In the genomic region with DNA sequence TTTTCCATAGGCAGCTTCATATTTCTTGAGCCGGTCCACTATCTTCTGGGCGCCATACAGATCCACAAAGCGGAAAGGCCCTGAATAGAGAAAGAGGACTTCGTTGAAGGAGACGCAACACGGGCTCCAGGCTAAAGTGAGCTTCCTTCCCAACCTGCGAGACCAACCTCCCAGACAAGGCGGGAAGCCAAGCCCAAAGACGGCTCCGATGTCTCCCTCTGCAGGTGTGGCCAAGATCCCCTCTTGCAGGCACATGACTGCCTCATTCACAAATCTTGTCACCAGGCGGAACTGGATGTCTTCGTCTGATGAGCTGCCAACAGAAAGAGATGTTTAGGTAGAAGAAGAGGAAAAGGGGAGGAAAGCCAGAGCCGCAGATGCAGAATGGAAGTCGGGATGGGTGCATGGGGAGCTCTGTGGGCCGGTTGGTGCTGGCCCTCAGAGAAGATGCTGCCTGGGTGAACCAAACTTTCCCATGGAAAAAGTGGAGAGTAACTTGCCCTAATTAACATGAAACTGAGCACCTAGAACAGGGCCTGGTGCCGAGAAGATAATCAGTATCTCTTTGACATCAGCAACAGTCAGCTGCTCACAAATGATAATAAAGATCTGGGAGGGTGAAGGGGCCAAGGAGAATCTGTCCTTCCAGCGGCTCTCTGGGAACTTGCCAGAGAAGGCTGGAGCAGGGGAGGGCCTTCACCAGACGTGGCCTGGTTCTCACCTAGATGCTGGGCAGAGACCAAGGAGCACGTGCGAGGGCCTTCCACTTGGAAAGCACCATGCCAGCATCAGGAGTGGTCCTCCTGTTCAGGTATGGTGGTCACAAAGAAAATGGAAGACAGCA, we compare ENCODE assay signal across 1 cellular context.
TF ChIP-seq lines count a peak whose summit lies in the region.

No MANE protein-coding gene starts in this region.

TF ChIP-seq in WTC11, 78 proteins besides CTCF, POLR2A, EP300 and RAD21 (continued from another document):
- no peak for TF ChIP-seq ZNF532 (CRISPR knock-in tag; IDR thresholded peaks at IDR 0.05; ENCODE audit: borderline replicate concordance)
- no peak for TF ChIP-seq ZNF396 (CRISPR knock-in tag; IDR thresholded peaks at IDR 0.05; ENCODE audit: borderline replicate concordance)
- no peak for TF ChIP-seq IRF2 (CRISPR knock-in tag; IDR thresholded peaks at IDR 0.05; ENCODE audit: borderline replicate concordance, low read depth)
- no peak for TF ChIP-seq NR1H2 (CRISPR knock-in tag; IDR thresholded peaks at IDR 0.05)
- TF ChIP-seq, protein P1, sequence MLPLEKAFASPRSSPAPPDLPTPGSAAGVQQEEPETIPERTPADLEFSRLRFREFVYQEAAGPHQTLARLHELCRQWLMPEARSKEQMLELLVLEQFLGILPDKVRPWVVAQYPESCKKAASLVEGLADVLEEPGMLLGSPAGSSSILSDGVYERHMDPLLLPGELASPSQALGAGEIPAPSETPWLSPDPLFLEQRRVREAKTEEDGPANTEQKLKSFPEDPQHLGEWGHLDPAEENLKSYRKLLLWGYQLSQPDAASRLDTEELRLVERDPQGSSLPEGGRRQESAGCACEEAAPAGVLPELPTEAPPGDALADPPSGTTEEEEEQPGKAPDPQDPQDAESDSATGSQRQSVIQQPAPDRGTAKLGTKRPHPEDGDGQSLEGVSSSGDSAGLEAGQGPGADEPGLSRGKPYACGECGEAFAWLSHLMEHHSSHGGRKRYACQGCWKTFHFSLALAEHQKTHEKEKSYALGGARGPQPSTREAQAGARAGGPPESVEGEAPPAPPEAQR (CRISPR knock-in tag; IDR thresholded peaks at IDR 0.05) = no peak
- TF ChIP-seq ZNF138 (CRISPR knock-in tag; conservative IDR thresholded peaks at IDR 0.05) = no peak
- no peak for TF ChIP-seq TEAD4 (CRISPR knock-in tag; IDR thresholded peaks at IDR 0.05)
- no peak for TF ChIP-seq ZNF219 (CRISPR knock-in tag; IDR thresholded peaks at IDR 0.05; ENCODE audit: borderline replicate concordance)
- no peak for TF ChIP-seq JUN (CRISPR knock-in tag; IDR thresholded peaks at IDR 0.05)
- no peak for TF ChIP-seq CDX4 (CRISPR knock-in tag; IDR thresholded peaks at IDR 0.05; ENCODE audit: borderline replicate concordance)
- TF ChIP-seq E2F1 (CRISPR knock-in tag; IDR thresholded peaks at IDR 0.05) = no peak
- TF ChIP-seq, protein P2, sequence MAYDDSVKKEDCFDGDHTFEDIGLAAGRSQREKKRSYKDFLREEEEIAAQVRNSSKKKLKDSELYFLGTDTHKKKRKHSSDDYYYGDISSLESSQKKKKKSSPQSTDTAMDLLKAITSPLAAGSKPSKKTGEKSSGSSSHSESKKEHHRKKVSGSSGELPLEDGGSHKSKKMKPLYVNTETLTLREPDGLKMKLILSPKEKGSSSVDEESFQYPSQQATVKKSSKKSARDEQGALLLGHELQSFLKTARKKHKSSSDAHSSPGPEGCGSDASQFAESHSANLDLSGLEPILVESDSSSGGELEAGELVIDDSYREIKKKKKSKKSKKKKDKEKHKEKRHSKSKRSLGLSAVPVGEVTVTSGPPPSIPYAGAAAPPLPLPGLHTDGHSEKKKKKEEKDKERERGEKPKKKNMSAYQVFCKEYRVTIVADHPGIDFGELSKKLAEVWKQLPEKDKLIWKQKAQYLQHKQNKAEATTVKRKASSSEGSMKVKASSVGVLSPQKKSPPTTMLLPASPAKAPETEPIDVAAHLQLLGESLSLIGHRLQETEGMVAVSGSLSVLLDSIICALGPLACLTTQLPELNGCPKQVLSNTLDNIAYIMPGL (CRISPR knock-in tag; IDR thresholded peaks at IDR 0.05) = no peak
- TF ChIP-seq FOXJ3 (CRISPR knock-in tag; IDR thresholded peaks at IDR 0.05; ENCODE audit: borderline replicate concordance) = no peak
- TF ChIP-seq ZNF232 (CRISPR knock-in tag; IDR thresholded peaks at IDR 0.05) = no peak
- no peak for TF ChIP-seq NFATC4 (CRISPR knock-in tag; IDR thresholded peaks at IDR 0.05)
- TF ChIP-seq MYBL2 (CRISPR knock-in tag; IDR thresholded peaks at IDR 0.05) = no peak
- TF ChIP-seq, protein P3, sequence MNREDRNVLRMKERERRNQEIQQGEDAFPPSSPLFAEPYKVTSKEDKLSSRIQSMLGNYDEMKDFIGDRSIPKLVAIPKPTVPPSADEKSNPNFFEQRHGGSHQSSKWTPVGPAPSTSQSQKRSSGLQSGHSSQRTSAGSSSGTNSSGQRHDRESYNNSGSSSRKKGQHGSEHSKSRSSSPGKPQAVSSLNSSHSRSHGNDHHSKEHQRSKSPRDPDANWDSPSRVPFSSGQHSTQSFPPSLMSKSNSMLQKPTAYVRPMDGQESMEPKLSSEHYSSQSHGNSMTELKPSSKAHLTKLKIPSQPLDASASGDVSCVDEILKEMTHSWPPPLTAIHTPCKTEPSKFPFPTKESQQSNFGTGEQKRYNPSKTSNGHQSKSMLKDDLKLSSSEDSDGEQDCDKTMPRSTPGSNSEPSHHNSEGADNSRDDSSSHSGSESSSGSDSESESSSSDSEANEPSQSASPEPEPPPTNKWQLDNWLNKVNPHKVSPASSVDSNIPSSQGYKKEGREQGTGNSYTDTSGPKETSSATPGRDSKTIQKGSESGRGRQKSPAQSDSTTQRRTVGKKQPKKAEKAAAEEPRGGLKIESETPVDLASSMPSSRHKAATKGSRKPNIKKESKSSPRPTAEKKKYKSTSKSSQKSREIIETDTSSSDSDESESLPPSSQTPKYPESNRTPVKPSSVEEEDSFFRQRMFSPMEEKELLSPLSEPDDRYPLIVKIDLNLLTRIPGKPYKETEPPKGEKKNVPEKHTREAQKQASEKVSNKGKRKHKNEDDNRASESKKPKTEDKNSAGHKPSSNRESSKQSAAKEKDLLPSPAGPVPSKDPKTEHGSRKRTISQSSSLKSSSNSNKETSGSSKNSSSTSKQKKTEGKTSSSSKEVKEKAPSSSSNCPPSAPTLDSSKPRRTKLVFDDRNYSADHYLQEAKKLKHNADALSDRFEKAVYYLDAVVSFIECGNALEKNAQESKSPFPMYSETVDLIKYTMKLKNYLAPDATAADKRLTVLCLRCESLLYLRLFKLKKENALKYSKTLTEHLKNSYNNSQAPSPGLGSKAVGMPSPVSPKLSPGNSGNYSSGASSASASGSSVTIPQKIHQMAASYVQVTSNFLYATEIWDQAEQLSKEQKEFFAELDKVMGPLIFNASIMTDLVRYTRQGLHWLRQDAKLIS (CRISPR knock-in tag; IDR thresholded peaks at IDR 0.05; ENCODE audit: borderline replicate concordance) = no peak
